8 cellular contexts compared by ENCODE assay signal in the genomic region with DNA sequence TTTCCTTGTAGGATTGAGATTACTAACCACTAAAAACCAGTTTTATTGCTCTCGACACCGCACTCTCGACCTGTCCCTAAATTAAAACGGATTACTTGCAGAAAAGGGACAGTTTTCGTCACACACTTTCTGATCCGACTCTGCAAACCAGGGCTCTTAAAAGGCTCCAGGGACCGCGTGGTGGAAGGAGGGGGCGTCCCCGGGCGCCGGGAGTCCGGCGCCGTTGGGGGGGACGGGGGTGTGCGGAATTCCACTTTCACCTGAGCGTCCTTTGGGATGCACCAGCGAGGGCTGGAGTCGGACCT. TPM values are rescaled to one million over a fixed set of nuclear protein-coding genes. Genes with fewer than 3 reads are reported as not detected.
DNase-seq lines count a peak whose midpoint lies in the region; TF ChIP-seq lines count a peak whose summit lies in the region.

No MANE protein-coding gene starts in this region.

- TF ChIP-seq CTCF in breast epithelium (IDR thresholded peaks at IDR 0.05) = no peak
- TF ChIP-seq CTCF in liver (IDR thresholded peaks at IDR 0.05; ENCODE audit: low read depth, low read length, missing input control) = no peak
- no peak for TF ChIP-seq CTCF in tibial nerve (IDR thresholded peaks at IDR 0.05)

- H3K4me3 ChIP-seq in breast epithelium (peak overlapping the region; percentile 73 to 76 (median 74)), liver (ENCODE audit: low read depth in 1 of 3, low read length in 3 of 3) (peak overlapping the region; percentile 41 to 77 (median 59)), tibial nerve (peak overlapping the region; percentile 50 to 90 (median 68))

- TF ChIP-seq RAD21 in liver (IDR thresholded peaks at IDR 0.05) = no peak

- H3K27ac ChIP-seq in breast epithelium = peak overlapping the region; percentile 87 to 90
- H3K27ac ChIP-seq in liver (ENCODE audit: low read depth in 1 of 2, low read length in 2 of 2) = peak overlapping the region; percentile 3 to 79
- peak overlapping the region in 2 of 4 donors; percentile 23 to 82 for H3K27ac ChIP-seq in tibial nerve

- DNase-seq in NCI-H345 treated with DMSO at 0.1 percent for 48 hours (lab: John Stamatoyannopoulos, UW; ENCODE audit: unreplicated experiment) (peak; percentile 5), NCI-H345 (lab: John Stamatoyannopoulos, UW) (no peak), NCI-H82 treated with DMSO at 0.1 percent for 48 hours (lab: John Stamatoyannopoulos, UW; ENCODE audit: unreplicated experiment) (peak; percentile 35), breast epithelium (ENCODE audit: low spot score in 2 of 2) (no peak), tibial nerve (ENCODE audit: low spot score in 2 of 2) (no peak), GM19240 (ENCODE audit: insufficient read length, low spot score) (no peak), MV-4-11 (lab: John Stamatoyannopoulos, UW) (no peak)

- H3K36me3 ChIP-seq in breast epithelium (no peaks in the 10 kb centered on the region), liver (ENCODE audit: control insufficient read depth in 4 of 4, insufficient read depth in 3 of 4, low read depth in 1 of 4, low read length in 3 of 4) (no peaks in the 10 kb centered on the region), tibial nerve (no peaks in the 10 kb centered on the region)

- WGBS in liver = under 1% methylated on average over 20 of the region's 20 CpGs
- WGBS in tibial nerve, 2 donors = 0 to 1% methylated on average over 20 of the region's 20 CpGs

- H3K27me3 ChIP-seq in breast epithelium (no peaks in the 10 kb centered on the region), liver (ENCODE audit: control insufficient read depth in 4 of 4, insufficient read depth in 4 of 4, low read length in 3 of 4) (no peaks in the 10 kb centered on the region), tibial nerve (no peaks in the 10 kb centered on the region)

- H3K4me1 ChIP-seq in breast epithelium = no peaks in the 10 kb centered on the region
- peaks cover 0 to 18% (median 7%) of the 10 kb centered on the region in 4 donors for H3K4me1 ChIP-seq in liver (ENCODE audit: control insufficient read depth in 4 of 4, insufficient read depth in 4 of 4, low read length in 3 of 4)
- H3K4me1 ChIP-seq in tibial nerve = peaks cover 0 to 24% (median 11%) of the 10 kb centered on the region in 4 donors

- intact Hi-C loops in breast epithelium (cut with DNase I; ENCODE audit: low total_unique reads) = no loop called here

- H3K9me3 ChIP-seq in breast epithelium (no peaks in the 10 kb centered on the region), liver (ENCODE audit: control insufficient read depth in 4 of 4, low read length in 3 of 4) (no peaks in the 10 kb centered on the region), tibial nerve (no peaks in the 10 kb centered on the region)

- H3K9ac ChIP-seq in liver (ENCODE audit: low read depth in 1 of 2, low read length in 2 of 2) = peak overlapping the region in 1 of 2 donors; percentile 69

- TF ChIP-seq EP300 in tibial nerve (IDR thresholded peaks at IDR 0.05) = no peak

- TF ChIP-seq POLR2A in breast epithelium (IDR thresholded peaks at IDR 0.05) = no peak
- TF ChIP-seq POLR2A in tibial nerve (IDR thresholded peaks at IDR 0.05) = no peak

TF ChIP-seq in liver, 16 proteins besides CTCF, POLR2A, EP300 and RAD21:
- no peak for TF ChIP-seq HNF4G (IDR thresholded peaks at IDR 0.05)
- TF ChIP-seq EGR1 (IDR thresholded peaks at IDR 0.05; ENCODE audit: low read depth in 2 of 2) = no peak
- TF ChIP-seq ATF3 (IDR thresholded peaks at IDR 0.05) = no peak
- no peak for TF ChIP-seq ZBTB33 (IDR thresholded peaks at IDR 0.05)
- TF ChIP-seq FOXA2 (IDR thresholded peaks at IDR 0.05) = no peak
- TF ChIP-seq YY1 (IDR thresholded peaks at IDR 0.05) = no peak
- no peak for TF ChIP-seq HNF4A (conservative IDR thresholded peaks at IDR 0.05)
- TF ChIP-seq MAX (IDR thresholded peaks at IDR 0.05) = no peak
- TF ChIP-seq GABPA (IDR thresholded peaks at IDR 0.05 in 1 of 2, conservative IDR thresholded peaks at IDR 0.05 in 1 of 2) = no peak
- TF ChIP-seq TAF1 (conservative IDR thresholded peaks at IDR 0.05) = no peak
- TF ChIP-seq RXRA (IDR thresholded peaks at IDR 0.05) = no peak
- TF ChIP-seq FOXA1 (IDR thresholded peaks at IDR 0.05) = no peak

RNA-seq across cellular contexts. Expression of gene MAK, which starts 0.7 kb away (rescaled TPM):
- total RNA-seq in breast epithelium = under 1 TPM; 0.16 to 0.98 (median 0.59) TPM
- total RNA-seq in liver = under 1 TPM; 0.09 to 0.17 TPM
- under 1 TPM; 0.02 to 0.26 TPM for polyA plus RNA-seq in liver
- under 1 TPM in 2 of 4 donors, not detected in 2; 0.59 to 0.90 TPM for total RNA-seq in tibial nerve

RNA-seq across cellular contexts. Expression of gene GCM2, which starts 44.2 kb away (rescaled TPM):
- not detected for total RNA-seq in breast epithelium
- total RNA-seq in liver = not detected
- polyA plus RNA-seq in liver = not detected
- total RNA-seq in tibial nerve = not detected

RNA-seq across cellular contexts. Expression of gene SYCP2L, which starts 49.2 kb away (rescaled TPM):
- total RNA-seq in breast epithelium (1 to 10 TPM; 1.8 to 2.2 (median 2.0) TPM), liver (under 1 TPM; 0.28 to 0.33 TPM), tibial nerve (1 to 10 TPM; 2.0 to 3.9 (median 3.5) TPM)
- not detected for polyA plus RNA-seq in liver

Comparison
In these comparisons a context has a peak if more than half of its experiments do, and no peak if none do; other contexts are left out.
1. DNase-seq: peak in NCI-H345 treated with DMSO at 0.1 percent for 48 hours (single experiment) and NCI-H82 treated with DMSO at 0.1 percent for 48 hours (single experiment); none in NCI-H345 (single experiment), breast epithelium (0 of 2), tibial nerve (0 of 2), GM19240 (single experiment) and MV-4-11 (single experiment).
2. Peak in every context shown above with its lines, with median percentiles within 50 percentile points of each other: H3K4me3 ChIP-seq.